Comparison of ENCODE assay signal across 20 cellular contexts in genomic region chr18:73945130-73945792, GRCh38.
A peak's percentile ranks its signal among the peaks of the same experiment; 100 is the strongest.
DNase-seq lines count a peak whose midpoint lies in the region; ATAC-seq and TF ChIP-seq lines count a peak whose summit lies in the region.
"Had no signal": no experiment of that assay in that cellular context is flagged by ENCODE, and none has a peak within 500 bp of the region (broad histone marks: within the 10 kb centered on the region; RNA-seq: fewer than 3 reads in every experiment).

No MANE protein-coding gene starts in this region.

- peaks cover 10% of the 10 kb centered on the region for H3K4me1 ChIP-seq in PC-3 (ENCODE audit: insufficient read depth, low read length)
- H3K4me1 ChIP-seq: HAP-1, parathyroid adenoma had no signal

- H3K36me3 Mint-ChIP-seq in stimulated activated effector memory CD8-positive, alpha-beta T cell treated with anti-CD3 and anti-CD28 coated beads, Interleukin-12 subunit alpha, Interleukin-12 subunit beta, amount 100 ng/mL, for 72 hours: no peaks in the 10 kb centered on the region
- H3K36me3 Mint-ChIP-seq: activated CD8-positive, alpha-beta memory T cell treated with anti-CD3 and anti-CD28 coated beads, Interleukin-2, amount 10 ng/mL, durations not matched to agents 7 days and 5 days; memory B cell; naive B cell had no signal

- no peaks in the 10 kb centered on the region for H3F3A ChIP-seq in PC-3 (ENCODE audit: low read length, unreplicated experiment)

- POLR2A ChIA-PET in PC-3 (lab: Charles Lee; ENCODE audit: unreplicated experiment): no interaction called here

- DNase-seq in Daoy (ENCODE audit: low read depth): peak; percentile 22
- DNase-seq in PC-3: peak; percentile 53
- peak; percentile 81 for DNase-seq in fibroblast of mammary gland (ENCODE audit: low read depth)
- DNase-seq in stimulated activated effector memory CD8-positive, alpha-beta T cell treated with anti-CD3 and anti-CD28 coated beads, Interleukin-12 subunit alpha, Interleukin-12 subunit beta, amount 100 ng/mL, for 72 hours (ENCODE audit: low spot score in 2 of 2): no peak
- no peak for DNase-seq in activated T-cell treated with anti-CD3 and anti-CD28 coated beads, Interleukin-2, amount 50 U/mL, for 1 hour
- DNase-seq in NCI-H345 (lab: John Stamatoyannopoulos, UW): no peak
- DNase-seq: activated CD4-positive, alpha-beta T cell treated with anti-CD3 and anti-CD28 coated beads for 36 hours; activated CD8-positive, alpha-beta memory T cell treated with anti-CD3 and anti-CD28 coated beads, Interleukin-2, amount 10 ng/mL, durations not matched to agents 7 days and 5 days; CD4-positive, alpha-beta T cell; cortex of kidney; foreskin melanocyte; hypothalamus; naive B cell; NCI-H1417 treated with DMSO at 0.1 percent for 48 hours; NCI-H524 had no signal

- no peaks in the 10 kb centered on the region for H4K20me1 ChIP-seq in PC-3 (ENCODE audit: low read length)

- CTCF ChIA-PET in PC-3 (lab: Charles Lee): no interaction called here

- H3K9ac ChIP-seq in PC-3 (ENCODE audit: low read length): no peak overlapping the region
- H3K9ac ChIP-seq: parathyroid adenoma had no signal

- no peak overlapping the region for H3K27ac Mint-ChIP-seq in stimulated activated effector memory CD8-positive, alpha-beta T cell treated with anti-CD3 and anti-CD28 coated beads, Interleukin-12 subunit alpha, Interleukin-12 subunit beta, amount 100 ng/mL, for 72 hours
- H3K27ac Mint-ChIP-seq: activated CD4-positive, alpha-beta T cell treated with anti-CD3 and anti-CD28 coated beads for 36 hours; activated CD8-positive, alpha-beta memory T cell treated with anti-CD3 and anti-CD28 coated beads, Interleukin-2, amount 10 ng/mL, durations not matched to agents 7 days and 5 days; CD4-positive, alpha-beta T cell; memory B cell had no signal

- peak; percentile 63 for ATAC-seq in PC-3
- ATAC-seq in stimulated activated effector memory CD8-positive, alpha-beta T cell treated with anti-CD3 and anti-CD28 coated beads, Interleukin-12 subunit alpha, Interleukin-12 subunit beta, amount 100 ng/mL, for 72 hours: peak; percentile 39
- ATAC-seq in HG03520 (IDR thresholded peaks at IDR 0.05; ENCODE audit: unreplicated experiment): no peak
- ATAC-seq in HG02885 (IDR thresholded peaks at IDR 0.05; ENCODE audit: poor library complexity, unreplicated experiment): no peak
- ATAC-seq: activated CD8-positive, alpha-beta memory T cell treated with anti-CD3 and anti-CD28 coated beads, Interleukin-2, amount 10 ng/mL, durations not matched to agents 7 days and 5 days had no signal

- no peak overlapping the region; the same call in 1 of the 2 replicates for H3K4me2 ChIP-seq in PC-3 (ENCODE audit: low read length)

- no TSS peak for BruUV-seq in PC-3 (replicated peaks; lab: Mats Ljungman, UMichigan)

- peak overlapping the region; percentile 65 for H3K27ac ChIP-seq in PC-3 (ENCODE audit: low read length)
- H3K27ac ChIP-seq: parathyroid adenoma had no signal

- no peak overlapping the region for H3K4me3 Mint-ChIP-seq in stimulated activated effector memory CD8-positive, alpha-beta T cell treated with anti-CD3 and anti-CD28 coated beads, Interleukin-12 subunit alpha, Interleukin-12 subunit beta, amount 100 ng/mL, for 72 hours
- H3K4me3 Mint-ChIP-seq: activated CD4-positive, alpha-beta T cell treated with anti-CD3 and anti-CD28 coated beads for 36 hours; activated CD8-positive, alpha-beta memory T cell treated with anti-CD3 and anti-CD28 coated beads, Interleukin-2, amount 10 ng/mL, durations not matched to agents 7 days and 5 days; CD4-positive, alpha-beta T cell; memory B cell; naive B cell had no signal

- H3K9me3 ChIP-seq in PC-3 (ENCODE audit: low read length): no peaks in the 10 kb centered on the region
- H3K9me3 ChIP-seq: HAP-1 had no signal

- no peak overlapping the region for H3K4me3 ChIP-seq in PC-3 (ENCODE audit: low read length)
- no peak overlapping the region for H3K4me3 ChIP-seq in fibroblast of mammary gland (ENCODE audit: control insufficient read depth, low read depth, low read length)
- H3K4me3 ChIP-seq: HAP-1 had no signal

- H2AFZ ChIP-seq in PC-3 (ENCODE audit: low read length): peak overlapping the region; percentile 36
- H2AFZ ChIP-seq: parathyroid adenoma had no signal

- H3K36me3 ChIP-seq in PC-3 (ENCODE audit: low read depth, low read length): no peaks in the 10 kb centered on the region
- H3K36me3 ChIP-seq: HAP-1 had no signal

- intact Hi-C loops in PC-3 (cut with micrococcal nuclease): no loop called here

- no peaks in the 10 kb centered on the region for H3K27me3 ChIP-seq in PC-3 (ENCODE audit: low read length)

- peaks cover 3% of the 10 kb centered on the region for H3K9me3 Mint-ChIP-seq in stimulated activated effector memory CD8-positive, alpha-beta T cell treated with anti-CD3 and anti-CD28 coated beads, Interleukin-12 subunit alpha, Interleukin-12 subunit beta, amount 100 ng/mL, for 72 hours
- H3K9me3 Mint-ChIP-seq: CD4-positive, alpha-beta T cell; memory B cell had no signal

- TF ChIP-seq CTCF in PC-3 (conservative IDR thresholded peaks at IDR 0.05; ENCODE audit: low read depth, low read length): no peak
- no peak for TF ChIP-seq CTCF in fibroblast of mammary gland (conservative IDR thresholded peaks at IDR 0.05; ENCODE audit: control insufficient read depth, insufficient read depth, low read depth, low read length)

- H3K4me1 Mint-ChIP-seq in stimulated activated effector memory CD8-positive, alpha-beta T cell treated with anti-CD3 and anti-CD28 coated beads, Interleukin-12 subunit alpha, Interleukin-12 subunit beta, amount 100 ng/mL, for 72 hours: no peaks in the 10 kb centered on the region
- H3K4me1 Mint-ChIP-seq: activated CD8-positive, alpha-beta memory T cell treated with anti-CD3 and anti-CD28 coated beads, Interleukin-2, amount 10 ng/mL, durations not matched to agents 7 days and 5 days; memory B cell had no signal

- no peaks in the 10 kb centered on the region for H3K9me2 ChIP-seq in PC-3 (replicated peaks; ENCODE audit: low read length)

- H3K79me2 ChIP-seq in PC-3 (ENCODE audit: low read length): no peaks in the 10 kb centered on the region
- H3K79me2 ChIP-seq: parathyroid adenoma had no signal

Comparison
In these comparisons a context has a peak if more than half of its experiments do, and no peak if none do; other contexts are left out.
1. DNase-seq: peak in Daoy (single experiment), PC-3 (single experiment) and fibroblast of mammary gland (single experiment); none in stimulated activated effector memory CD8-positive, alpha-beta T cell treated with anti-CD3 and anti-CD28 coated beads, Interleukin-12 subunit alpha, Interleukin-12 subunit beta, amount 100 ng/mL, for 72 hours (0 of 2), activated T-cell treated with anti-CD3 and anti-CD28 coated beads, Interleukin-2, amount 50 U/mL, for 1 hour (single experiment) and NCI-H345 (single experiment).
2. ATAC-seq: peak in PC-3 (single experiment) and stimulated activated effector memory CD8-positive, alpha-beta T cell treated with anti-CD3 and anti-CD28 coated beads, Interleukin-12 subunit alpha, Interleukin-12 subunit beta, amount 100 ng/mL, for 72 hours (single experiment); none in HG03520 (single experiment) and HG02885 (single experiment).